2 cellular contexts compared by ENCODE assay signal in the genomic region with DNA sequence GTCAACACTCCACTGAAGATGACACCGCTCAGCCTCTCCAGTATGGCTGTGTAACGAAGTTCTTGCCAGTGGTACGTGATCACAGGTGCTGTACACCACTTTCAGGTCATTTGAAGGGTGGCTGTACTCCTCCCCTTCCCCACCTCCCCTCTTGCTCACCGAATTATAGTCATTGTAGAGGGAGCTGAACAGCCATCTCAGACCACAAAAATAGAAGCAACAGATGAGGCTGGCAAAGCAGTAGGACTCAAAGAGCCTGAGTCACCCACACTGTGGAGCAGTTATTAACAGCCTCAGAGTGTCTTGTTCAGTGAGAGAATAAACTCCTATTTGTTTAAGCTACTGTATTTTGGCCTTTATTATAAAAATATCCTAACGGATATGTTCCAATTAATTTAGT.
TF ChIP-seq lines count a peak whose summit lies in the region.

No MANE protein-coding gene starts in this region.

TF ChIP-seq in IMR-90, 13 proteins besides CTCF, POLR2A, EP300 and RAD21 (continued from another document):
- TF ChIP-seq, protein P1, sequence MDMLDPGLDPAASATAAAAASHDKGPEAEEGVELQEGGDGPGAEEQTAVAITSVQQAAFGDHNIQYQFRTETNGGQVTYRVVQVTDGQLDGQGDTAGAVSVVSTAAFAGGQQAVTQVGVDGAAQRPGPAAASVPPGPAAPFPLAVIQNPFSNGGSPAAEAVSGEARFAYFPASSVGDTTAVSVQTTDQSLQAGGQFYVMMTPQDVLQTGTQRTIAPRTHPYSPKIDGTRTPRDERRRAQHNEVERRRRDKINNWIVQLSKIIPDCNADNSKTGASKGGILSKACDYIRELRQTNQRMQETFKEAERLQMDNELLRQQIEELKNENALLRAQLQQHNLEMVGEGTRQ (IDR thresholded peaks at IDR 0.05; ENCODE audit: low read depth, low read length) = no peak
- TF ChIP-seq SMC3 (IDR thresholded peaks at IDR 0.05; ENCODE audit: low read depth, low read length) (no peak), RCOR1 (IDR thresholded peaks at IDR 0.05; ENCODE audit: insufficient replicate concordance, low read length) (no peak), BHLHE40 (IDR thresholded peaks at IDR 0.05; ENCODE audit: low read depth, low read length) (no peak), CHD1 (IDR thresholded peaks at IDR 0.05; ENCODE audit: low read depth, low read length) (no peak), RFX5 (IDR thresholded peaks at IDR 0.05; ENCODE audit: low read depth, low read length) (no peak), NFE2L2 (IDR thresholded peaks at IDR 0.05; ENCODE audit: low read depth, low read length) (no peak), MAZ (IDR thresholded peaks at IDR 0.05; ENCODE audit: borderline replicate concordance, low read depth, low read length) (no peak), MXI1 (IDR thresholded peaks at IDR 0.05; ENCODE audit: borderline replicate concordance, low read depth, low read length) (no peak), FOS (IDR thresholded peaks at IDR 0.05; ENCODE audit: low read depth, low read length) (no peak), CEBPB (IDR thresholded peaks at IDR 0.05; ENCODE audit: low read depth, low read length) (no peak)
- TF ChIP-seq, protein P2, sequence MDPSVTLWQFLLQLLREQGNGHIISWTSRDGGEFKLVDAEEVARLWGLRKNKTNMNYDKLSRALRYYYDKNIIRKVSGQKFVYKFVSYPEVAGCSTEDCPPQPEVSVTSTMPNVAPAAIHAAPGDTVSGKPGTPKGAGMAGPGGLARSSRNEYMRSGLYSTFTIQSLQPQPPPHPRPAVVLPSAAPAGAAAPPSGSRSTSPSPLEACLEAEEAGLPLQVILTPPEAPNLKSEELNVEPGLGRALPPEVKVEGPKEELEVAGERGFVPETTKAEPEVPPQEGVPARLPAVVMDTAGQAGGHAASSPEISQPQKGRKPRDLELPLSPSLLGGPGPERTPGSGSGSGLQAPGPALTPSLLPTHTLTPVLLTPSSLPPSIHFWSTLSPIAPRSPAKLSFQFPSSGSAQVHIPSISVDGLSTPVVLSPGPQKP (IDR thresholded peaks at IDR 0.05; ENCODE audit: borderline replicate concordance, low read depth, low read length) = no peak

TF ChIP-seq in K562, 482 proteins besides CTCF, POLR2A, EP300 and RAD21 (continued from another document):
- TF ChIP-seq ZNF584 (CRISPR knock-in tag; IDR thresholded peaks at IDR 0.05; ENCODE audit: low read depth) = no peak
- TF ChIP-seq ZNF507 (tag; conservative IDR thresholded peaks at IDR 0.05) = no peak
- TF ChIP-seq TCF7 (IDR thresholded peaks at IDR 0.05; ENCODE audit: borderline replicate concordance) = no peak
- no peak for TF ChIP-seq PHTF2 (CRISPR knock-in tag; IDR thresholded peaks at IDR 0.05)
TF ChIP-seq in K562: peak in this region for 0.
